9 cellular contexts compared by ENCODE assay signal in genomic region chr5:54703091-54703490, GRCh38.
DNase-seq lines count a peak whose midpoint lies in the region; ATAC-seq, FAIRE-seq and TF ChIP-seq lines count a peak whose summit lies in the region.
"Had no signal": no experiment of that assay in that cellular context is flagged by ENCODE, and none has a peak within 500 bp of the region (broad histone marks: within the 10 kb centered on the region; RNA-seq: fewer than 3 reads in every experiment).

No MANE protein-coding gene starts in this region.

- H3K9ac ChIP-seq in Loucy (ENCODE audit: low read depth, low read length, poor library complexity, severe bottlenecking) (no peak overlapping the region), HepG2 (ENCODE audit: insufficient read depth, low read depth, low read length) (no peak overlapping the region)

- TF ChIP-seq CTCF in Loucy (conservative IDR thresholded peaks at IDR 0.05; ENCODE audit: low read length) (no peak), coronary artery (IDR thresholded peaks at IDR 0.05) (no peak), HepG2 (CRISPR knock-in tag; IDR thresholded peaks at IDR 0.05) (no peak)

- FAIRE-seq in HepG2 (lab: Jason Lieb, UNC), result no peak

- H3K36me3 ChIP-seq in Loucy (ENCODE audit: insufficient read depth, low read length) (no peaks in the 10 kb centered on the region), HepG2 (replicated peaks in 1 of 2; ENCODE audit: control insufficient read depth in 1 of 2, insufficient read depth in 2 of 2, low read length in 2 of 2) (no peaks in the 10 kb centered on the region)
- H3K36me3 ChIP-seq: WERI-Rb-1 had no signal

- H3K27me3 ChIP-seq in Loucy (ENCODE audit: insufficient read depth, low read length, poor library complexity, severe bottlenecking) (no peaks in the 10 kb centered on the region), HepG2 (ENCODE audit: control insufficient read depth in 1 of 2, insufficient read depth in 2 of 2, low read length in 2 of 2) (peaks cover 0 to 4% of the 10 kb centered on the region in 2 experiments; a peak in 1 of 5 replicates)

- no peak for TF ChIP-seq EP300 in HepG2 (IDR thresholded peaks at IDR 0.05; ENCODE audit: low read depth in 2 of 2, low read length in 2 of 2)
- no peak for TF ChIP-seq EP300 in HepG2 (CRISPR knock-in tag; IDR thresholded peaks at IDR 0.05; ENCODE audit: borderline replicate concordance)

- POLR2A ChIA-PET in HepG2 (lab: Yijun Ruan, JAX), result no interaction called here

- in situ Hi-C loops in HepG2 (cut with HindIII; ENCODE audit: extremely low pct_ligation_motif_present, low pct_unique_long_range_greater_than_20kb), result no loop called here

- no peaks in the 10 kb centered on the region for H3F3A ChIP-seq in Loucy (ENCODE audit: low read depth)

- no peak for TF ChIP-seq POLR2A in HepG2 (IDR thresholded peaks at IDR 0.05; ENCODE audit: insufficient read depth in 1 of 2, low read depth in 2 of 2, low read length in 2 of 2)

- H3K4me3 ChIP-seq in Loucy (ENCODE audit: low read length, poor library complexity, severe bottlenecking), result no peak overlapping the region
- peak overlapping the region; percentile 47 for H3K4me3 ChIP-seq in coronary artery
- no peak overlapping the region for H3K4me3 ChIP-seq in HepG2 (replicated peaks in 1 of 3; ENCODE audit: insufficient read depth in 1 of 3, low read depth in 2 of 3, low read length in 3 of 3)

- H3K4me2 ChIP-seq in Loucy (ENCODE audit: low read depth, low read length, poor library complexity, severe bottlenecking) (no peak overlapping the region), HepG2 (ENCODE audit: low read depth, low read length) (no peak overlapping the region)

- H4K20me1 ChIP-seq in Loucy (ENCODE audit: insufficient read depth, low read length, poor library complexity, severe bottlenecking) (no peaks in the 10 kb centered on the region), HepG2 (ENCODE audit: insufficient read depth, low read length) (no peaks in the 10 kb centered on the region)

- H3K9me3 ChIP-seq in Loucy (ENCODE audit: insufficient read depth, low read depth, low read length) (no peaks in the 10 kb centered on the region), HepG2 (ENCODE audit: low read length) (no peaks in the 10 kb centered on the region)

- ATAC-seq in HepG2 (peak; percentile 24; the same call in 1 of the 3 replicates), GM21390 (IDR thresholded peaks at IDR 0.05; ENCODE audit: unreplicated experiment) (no peak), HG03025 (IDR thresholded peaks at IDR 0.05; ENCODE audit: low FRiP score, unreplicated experiment) (no peak), HG03196 (IDR thresholded peaks at IDR 0.05; ENCODE audit: unreplicated experiment) (no peak)

- CTCF ChIA-PET in HepG2 (lab: Yijun Ruan, JAX; ENCODE audit: low intra/inter-chr PET ratio, low total read pairs), result no interaction called here

- intact Hi-C loops in HepG2 (cut with micrococcal nuclease; ENCODE audit: unreplicated experiment), result no loop called here

- 67% methylated on average over 1 of the region's 2 CpGs for WGBS in HepG2 (ENCODE audit: low lambda C conversion rate)

- peak overlapping the region; percentile 40 to 88 for H3K27ac ChIP-seq in coronary artery
- no peak overlapping the region for H3K27ac ChIP-seq in HepG2 (ENCODE audit: extremely low read length, insufficient read depth, low read length)
- H3K27ac ChIP-seq: WERI-Rb-1 had no signal

- TF ChIP-seq RAD21 in HepG2 (CRISPR knock-in tag; IDR thresholded peaks at IDR 0.05), result no peak

- H3K4me1 ChIP-seq in Loucy (ENCODE audit: insufficient read depth, low read length, poor library complexity, severe bottlenecking) (peaks cover 6% of the 10 kb centered on the region), HepG2 (ENCODE audit: insufficient read depth, low read length) (no peaks in the 10 kb centered on the region)

- DNase-seq in coronary artery (ENCODE audit: low spot score) (no peak), HepG2 (ENCODE audit: low spot score) (no peak), ureter (ENCODE audit: low spot score) (peak; percentile 51)
- DNase-seq: NCI-H2171, WERI-Rb-1 had no signal

- H2AFZ ChIP-seq in Loucy (ENCODE audit: low read length) (peak overlapping the region; percentile 39; the same call in 1 of the 2 replicates), HepG2 (ENCODE audit: low read length) (no peak overlapping the region)

- H3K79me2 ChIP-seq in Loucy (ENCODE audit: insufficient read depth, low read length) (no peaks in the 10 kb centered on the region), HepG2 (ENCODE audit: insufficient read depth, low read length) (no peaks in the 10 kb centered on the region)

- no peaks in the 10 kb centered on the region for H3K9me2 ChIP-seq in Loucy (replicated peaks; ENCODE audit: low read depth, low read length)

- no TSS peak for BruUV-seq in HepG2 (replicated peaks; lab: Mats Ljungman, UMichigan)

TF ChIP-seq in HepG2, 621 proteins besides CTCF, POLR2A, EP300 and RAD21:
- TF ChIP-seq GZF1 (CRISPR knock-in tag; IDR thresholded peaks at IDR 0.05) (no peak), ZC3H13 (CRISPR knock-in tag; IDR thresholded peaks at IDR 0.05) (no peak), FOXP4 (CRISPR knock-in tag; IDR thresholded peaks at IDR 0.05) (no peak), CHD2 (IDR thresholded peaks at IDR 0.05; ENCODE audit: low read depth, low read length) (no peak), ZGPAT (CRISPR knock-in tag; IDR thresholded peaks at IDR 0.05) (no peak), ZNF383 (CRISPR knock-in tag; IDR thresholded peaks at IDR 0.05; ENCODE audit: borderline replicate concordance) (no peak), MXI1 (IDR thresholded peaks at IDR 0.05; ENCODE audit: borderline replicate concordance, low read depth, low read length) (no peak), PHB2 (IDR thresholded peaks at IDR 0.05; ENCODE audit: partially characterized antibody) (no peak), HNF4A (CRISPR knock-in tag; IDR thresholded peaks at IDR 0.05) (no peak), ZNF496 (CRISPR knock-in tag; IDR thresholded peaks at IDR 0.05; ENCODE audit: insufficient replicate concordance) (no peak), ZNF772 (CRISPR knock-in tag; IDR thresholded peaks at IDR 0.05) (no peak), ZNF431 (CRISPR knock-in tag; IDR thresholded peaks at IDR 0.05; ENCODE audit: borderline replicate concordance, low read depth) (no peak), EZH2 (conservative IDR thresholded peaks at IDR 0.05; ENCODE audit: low read depth, low read length) (no peak), ZNF792 (CRISPR knock-in tag; IDR thresholded peaks at IDR 0.05) (no peak), HIVEP1 (CRISPR knock-in tag; IDR thresholded peaks at IDR 0.05) (no peak)
